In the genomic region with DNA sequence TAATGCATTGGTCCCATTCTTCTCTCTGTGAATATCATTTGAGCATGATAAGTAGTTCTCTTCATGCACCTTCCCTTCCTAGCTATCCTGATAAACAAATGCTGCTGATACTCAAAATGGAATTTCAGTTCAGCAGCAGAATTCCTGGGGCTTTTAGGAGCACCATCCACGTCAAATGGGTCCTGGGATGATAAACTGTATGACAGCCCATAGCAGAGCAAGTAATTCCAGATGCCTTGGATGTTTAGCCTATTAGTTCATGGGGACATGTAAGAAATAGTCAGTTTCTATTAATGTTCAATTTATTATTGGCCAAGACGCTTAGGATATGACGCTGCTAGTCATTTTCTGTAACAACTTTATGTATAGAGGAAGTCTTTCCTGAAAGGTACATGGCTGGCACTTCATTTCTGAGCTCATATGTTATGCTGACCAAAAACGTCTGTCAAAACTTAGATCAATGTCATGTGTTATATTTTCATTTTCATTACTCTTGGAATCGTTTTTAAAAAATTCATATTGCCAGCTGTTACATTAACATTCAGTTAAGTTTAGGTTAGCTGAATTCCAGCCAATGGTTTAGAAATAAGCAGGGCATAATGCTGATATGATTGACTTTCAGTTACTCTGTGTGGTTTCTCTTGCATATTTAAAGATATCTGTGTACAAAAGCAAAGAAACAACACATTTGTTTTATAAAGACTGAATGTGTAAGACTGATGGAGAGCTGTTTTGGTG, we compare ENCODE assay signal across 1 cellular context.
TF ChIP-seq lines count a peak whose summit lies in the region.

No MANE protein-coding gene starts in this region.

TF ChIP-seq in GM23338, 12 proteins besides CTCF, POLR2A, EP300 and RAD21 (continued from another document):
- TF ChIP-seq, protein P1, sequence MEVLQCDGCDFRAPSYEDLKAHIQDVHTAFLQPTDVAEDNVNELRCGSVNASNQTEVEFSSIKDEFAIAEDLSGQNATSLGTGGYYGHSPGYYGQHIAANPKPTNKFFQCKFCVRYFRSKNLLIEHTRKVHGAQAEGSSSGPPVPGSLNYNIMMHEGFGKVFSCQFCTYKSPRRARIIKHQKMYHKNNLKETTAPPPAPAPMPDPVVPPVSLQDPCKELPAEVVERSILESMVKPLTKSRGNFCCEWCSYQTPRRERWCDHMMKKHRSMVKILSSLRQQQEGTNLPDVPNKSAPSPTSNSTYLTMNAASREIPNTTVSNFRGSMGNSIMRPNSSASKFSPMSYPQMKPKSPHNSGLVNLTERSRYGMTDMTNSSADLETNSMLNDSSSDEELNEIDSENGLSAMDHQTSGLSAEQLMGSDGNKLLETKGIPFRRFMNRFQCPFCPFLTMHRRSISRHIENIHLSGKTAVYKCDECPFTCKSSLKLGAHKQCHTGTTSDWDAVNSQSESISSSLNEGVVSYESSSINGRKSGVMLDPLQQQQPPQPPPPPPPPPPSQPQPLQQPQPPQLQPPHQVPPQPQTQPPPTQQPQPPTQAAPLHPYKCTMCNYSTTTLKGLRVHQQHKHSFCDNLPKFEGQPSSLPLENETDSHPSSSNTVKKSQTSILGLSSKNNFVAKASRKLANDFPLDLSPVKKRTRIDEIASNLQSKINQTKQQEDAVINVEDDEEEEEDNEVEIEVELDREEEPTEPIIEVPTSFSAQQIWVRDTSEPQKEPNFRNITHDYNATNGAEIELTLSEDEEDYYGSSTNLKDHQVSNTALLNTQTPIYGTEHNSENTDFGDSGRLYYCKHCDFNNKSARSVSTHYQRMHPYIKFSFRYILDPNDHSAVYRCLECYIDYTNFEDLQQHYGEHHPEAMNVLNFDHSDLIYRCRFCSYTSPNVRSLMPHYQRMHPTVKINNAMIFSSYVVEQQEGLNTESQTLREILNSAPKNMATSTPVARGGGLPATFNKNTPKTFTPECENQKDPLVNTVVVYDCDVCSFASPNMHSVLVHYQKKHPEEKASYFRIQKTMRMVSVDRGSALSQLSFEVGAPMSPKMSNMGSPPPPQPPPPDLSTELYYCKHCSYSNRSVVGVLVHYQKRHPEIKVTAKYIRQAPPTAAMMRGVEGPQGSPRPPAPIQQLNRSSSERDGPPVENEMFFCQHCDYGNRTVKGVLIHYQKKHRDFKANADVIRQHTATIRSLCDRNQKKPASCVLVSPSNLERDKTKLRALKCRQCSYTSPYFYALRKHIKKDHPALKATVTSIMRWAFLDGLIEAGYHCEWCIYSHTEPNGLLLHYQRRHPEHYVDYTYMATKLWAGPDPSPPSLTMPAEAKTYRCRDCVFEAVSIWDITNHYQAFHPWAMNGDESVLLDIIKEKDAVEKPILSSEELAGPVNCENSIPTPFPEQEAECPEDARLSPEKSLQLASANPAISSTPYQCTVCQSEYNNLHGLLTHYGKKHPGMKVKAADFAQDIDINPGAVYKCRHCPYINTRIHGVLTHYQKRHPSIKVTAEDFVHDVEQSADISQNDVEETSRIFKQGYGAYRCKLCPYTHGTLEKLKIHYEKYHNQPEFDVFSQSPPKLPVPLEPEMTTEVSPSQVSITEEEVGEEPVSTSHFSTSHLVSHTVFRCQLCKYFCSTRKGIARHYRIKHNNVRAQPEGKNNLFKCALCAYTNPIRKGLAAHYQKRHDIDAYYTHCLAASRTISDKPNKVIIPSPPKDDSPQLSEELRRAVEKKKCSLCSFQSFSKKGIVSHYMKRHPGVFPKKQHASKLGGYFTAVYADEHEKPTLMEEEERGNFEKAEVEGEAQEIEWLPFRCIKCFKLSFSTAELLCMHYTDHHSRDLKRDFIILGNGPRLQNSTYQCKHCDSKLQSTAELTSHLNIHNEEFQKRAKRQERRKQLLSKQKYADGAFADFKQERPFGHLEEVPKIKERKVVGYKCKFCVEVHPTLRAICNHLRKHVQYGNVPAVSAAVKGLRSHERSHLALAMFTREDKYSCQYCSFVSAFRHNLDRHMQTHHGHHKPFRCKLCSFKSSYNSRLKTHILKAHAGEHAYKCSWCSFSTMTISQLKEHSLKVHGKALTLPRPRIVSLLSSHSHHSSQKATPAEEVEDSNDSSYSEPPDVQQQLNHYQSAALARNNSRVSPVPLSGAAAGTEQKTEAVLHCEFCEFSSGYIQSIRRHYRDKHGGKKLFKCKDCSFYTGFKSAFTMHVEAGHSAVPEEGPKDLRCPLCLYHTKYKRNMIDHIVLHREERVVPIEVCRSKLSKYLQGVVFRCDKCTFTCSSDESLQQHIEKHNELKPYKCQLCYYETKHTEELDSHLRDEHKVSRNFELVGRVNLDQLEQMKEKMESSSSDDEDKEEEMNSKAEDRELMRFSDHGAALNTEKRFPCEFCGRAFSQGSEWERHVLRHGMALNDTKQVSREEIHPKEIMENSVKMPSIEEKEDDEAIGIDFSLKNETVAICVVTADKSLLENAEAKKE (CRISPR knock-in tag; IDR thresholded peaks at IDR 0.05) = no peak
- TF ChIP-seq NANOG (IDR thresholded peaks at IDR 0.05; ENCODE audit: borderline replicate concordance) (no peak), CREB1 (CRISPR knock-in tag; IDR thresholded peaks at IDR 0.05; ENCODE audit: low read depth) (no peak), JUNB (IDR thresholded peaks at IDR 0.05; ENCODE audit: unreplicated experiment) (no peak), ZNF114 (CRISPR knock-in tag; IDR thresholded peaks at IDR 0.05) (no peak), EZH2 (IDR thresholded peaks at IDR 0.05; ENCODE audit: low read depth, unreplicated experiment) (no peak), STAT1 (IDR thresholded peaks at IDR 0.05; ENCODE audit: unreplicated experiment) (no peak), ETS1 (IDR thresholded peaks at IDR 0.05) (no peak)
